ENCODE assay signal across 25 cellular contexts in genomic region chrX:88284844-88285243, GRCh38.
"Had no signal": no experiment of that assay in that cellular context is flagged by ENCODE, and none has a peak within 500 bp of the region (broad histone marks: within the 10 kb centered on the region; RNA-seq: fewer than 3 reads in every experiment).

No MANE protein-coding gene starts in this region.

- H3K4me1 ChIP-seq: esophagus muscularis mucosa, heart right ventricle, lower lobe of right lung, testis, transverse colon had no signal

- H3K27me3 ChIP-seq: esophagus muscularis mucosa, heart right ventricle, testis, transverse colon had no signal

- H3K27me3 Mint-ChIP-seq: activated CD4-positive, alpha-beta memory T cell treated with anti-CD3 and anti-CD28 coated beads for 36 hours; activated CD4-positive, alpha-beta T cell treated with anti-CD3 and anti-CD28 coated beads, Interleukin-2, amount 10 ng/mL, durations not matched to agents 24 days and 14 days; activated naive CD4-positive, alpha-beta T cell treated with anti-CD3 and anti-CD28 coated beads, Interleukin-2, amount 50 U/mL, for 24 hours; activated naive CD8-positive, alpha-beta T cell treated with anti-CD3 and anti-CD28 coated beads, Interleukin-2, amount 50 U/mL, for 24 hours; activated T-cell treated with anti-CD3 and anti-CD28 coated beads, Interleukin-2, amount 50 U/mL, for 24 hours; central memory CD8-positive, alpha-beta T cell; dendritic cell treated with granulocyte-macrophage colony-stimulating factor and Interleukin-4, amounts not matched to agents 40 ng/mL and 50 ng/mL, for 4 days; natural killer cell treated with Interleukin-12 subunit alpha and Interleukin-12 subunit beta and Interleukin-15 and Interleukin-18, amount 100 ng/mL, for 72 hours; T-helper 17 cell had no signal

- H3K36me3 ChIP-seq: esophagus muscularis mucosa, heart right ventricle, lower lobe of right lung, transverse colon had no signal

- H3K9me3 ChIP-seq: lower lobe of right lung, testis, transverse colon had no signal

- DNase-seq: activated CD4-positive, alpha-beta memory T cell treated with anti-CD3 and anti-CD28 coated beads for 36 hours; activated CD4-positive, alpha-beta T cell treated with anti-CD3 and anti-CD28 coated beads, Interleukin-2, amount 10 ng/mL, durations not matched to agents 24 days and 14 days; activated CD4-positive, CD25-positive, alpha-beta regulatory T cell treated with anti-CD3 and anti-CD28 coated beads, Interleukin-2, amount 50 U/mL, for 72 hours; activated CD8-positive, alpha-beta memory T cell treated with anti-CD3 and anti-CD28 coated beads, Interleukin-2, amount 50 U/mL, for 48 hours; activated gamma-delta T cell; activated naive CD8-positive, alpha-beta T cell treated with anti-CD3 and anti-CD28 coated beads, Interleukin-2, amount 50 U/mL, for 24 hours; activated T-cell treated with anti-CD3 and anti-CD28 coated beads, Interleukin-2, amount 50 U/mL, for 24 hours; amygdala; effector CD4-positive, alpha-beta T cell; foreskin melanocyte; heart right ventricle; lower lobe of right lung; mesendoderm; posterior cingulate gyrus; right cardiac atrium; stimulated activated CD4-positive, alpha-beta T cell treated with anti-CD3 and anti-CD28 coated beads, Interleukin-2, amount 100 ng/mL, for 48 hours; stimulated activated naive CD4-positive, alpha-beta T cell treated with Interleukin-2 at 50 U/mL for 16 hours; T-helper 17 cell; testis; transverse colon had no signal

- H3K4me3 ChIP-seq: esophagus muscularis mucosa, heart right ventricle, lower lobe of right lung, testis, transverse colon had no signal

- H3K4me3 Mint-ChIP-seq: activated CD4-positive, alpha-beta memory T cell treated with anti-CD3 and anti-CD28 coated beads for 36 hours; activated CD4-positive, alpha-beta T cell treated with anti-CD3 and anti-CD28 coated beads, Interleukin-2, amount 10 ng/mL, durations not matched to agents 24 days and 14 days; activated naive CD4-positive, alpha-beta T cell treated with anti-CD3 and anti-CD28 coated beads, Interleukin-2, amount 50 U/mL, for 24 hours; activated naive CD8-positive, alpha-beta T cell treated with anti-CD3 and anti-CD28 coated beads, Interleukin-2, amount 50 U/mL, for 24 hours; activated T-cell treated with anti-CD3 and anti-CD28 coated beads, Interleukin-2, amount 50 U/mL, for 24 hours; central memory CD8-positive, alpha-beta T cell; dendritic cell treated with granulocyte-macrophage colony-stimulating factor and Interleukin-4, amounts not matched to agents 40 ng/mL and 50 ng/mL, for 4 days; natural killer cell treated with Interleukin-12 subunit alpha and Interleukin-12 subunit beta and Interleukin-15 and Interleukin-18, amount 100 ng/mL, for 72 hours; T-helper 17 cell had no signal

- ATAC-seq: activated naive CD8-positive, alpha-beta T cell treated with anti-CD3 and anti-CD28 coated beads, Interleukin-2, amount 50 U/mL, for 24 hours; heart right ventricle; natural killer cell treated with Interleukin-12 subunit alpha and Interleukin-12 subunit beta and Interleukin-15 and Interleukin-18, amount 100 ng/mL, for 72 hours; right cardiac atrium; T-helper 17 cell had no signal

- H3K4me1 Mint-ChIP-seq: activated CD4-positive, alpha-beta T cell treated with anti-CD3 and anti-CD28 coated beads, Interleukin-2, amount 10 ng/mL, durations not matched to agents 24 days and 14 days; activated naive CD4-positive, alpha-beta T cell treated with anti-CD3 and anti-CD28 coated beads, Interleukin-2, amount 50 U/mL, for 24 hours; activated naive CD8-positive, alpha-beta T cell treated with anti-CD3 and anti-CD28 coated beads, Interleukin-2, amount 50 U/mL, for 24 hours; central memory CD8-positive, alpha-beta T cell; T-helper 17 cell had no signal

- H3K27ac ChIP-seq: esophagus muscularis mucosa, heart right ventricle, lower lobe of right lung, testis, transverse colon had no signal

- H3K27ac Mint-ChIP-seq: activated CD4-positive, alpha-beta memory T cell treated with anti-CD3 and anti-CD28 coated beads for 36 hours; activated CD4-positive, alpha-beta T cell treated with anti-CD3 and anti-CD28 coated beads, Interleukin-2, amount 10 ng/mL, durations not matched to agents 24 days and 14 days; activated naive CD4-positive, alpha-beta T cell treated with anti-CD3 and anti-CD28 coated beads, Interleukin-2, amount 50 U/mL, for 24 hours; activated naive CD8-positive, alpha-beta T cell treated with anti-CD3 and anti-CD28 coated beads, Interleukin-2, amount 50 U/mL, for 24 hours; activated T-cell treated with anti-CD3 and anti-CD28 coated beads, Interleukin-2, amount 50 U/mL, for 24 hours; dendritic cell treated with granulocyte-macrophage colony-stimulating factor and Interleukin-4, amounts not matched to agents 40 ng/mL and 50 ng/mL, for 4 days; natural killer cell treated with Interleukin-12 subunit alpha and Interleukin-12 subunit beta and Interleukin-15 and Interleukin-18, amount 100 ng/mL, for 72 hours; T-helper 17 cell had no signal

- H3K36me3 Mint-ChIP-seq: activated CD4-positive, alpha-beta memory T cell treated with anti-CD3 and anti-CD28 coated beads for 36 hours; activated naive CD4-positive, alpha-beta T cell treated with anti-CD3 and anti-CD28 coated beads, Interleukin-2, amount 50 U/mL, for 24 hours; natural killer cell treated with Interleukin-12 subunit alpha and Interleukin-12 subunit beta and Interleukin-15 and Interleukin-18, amount 100 ng/mL, for 72 hours had no signal

- H3K9me3 Mint-ChIP-seq: activated CD4-positive, alpha-beta T cell treated with anti-CD3 and anti-CD28 coated beads, Interleukin-2, amount 10 ng/mL, durations not matched to agents 24 days and 14 days; dendritic cell treated with granulocyte-macrophage colony-stimulating factor and Interleukin-4, amounts not matched to agents 40 ng/mL and 50 ng/mL, for 4 days had no signal
